ENCODE assay signal across 1 cellular context in the genomic region with DNA sequence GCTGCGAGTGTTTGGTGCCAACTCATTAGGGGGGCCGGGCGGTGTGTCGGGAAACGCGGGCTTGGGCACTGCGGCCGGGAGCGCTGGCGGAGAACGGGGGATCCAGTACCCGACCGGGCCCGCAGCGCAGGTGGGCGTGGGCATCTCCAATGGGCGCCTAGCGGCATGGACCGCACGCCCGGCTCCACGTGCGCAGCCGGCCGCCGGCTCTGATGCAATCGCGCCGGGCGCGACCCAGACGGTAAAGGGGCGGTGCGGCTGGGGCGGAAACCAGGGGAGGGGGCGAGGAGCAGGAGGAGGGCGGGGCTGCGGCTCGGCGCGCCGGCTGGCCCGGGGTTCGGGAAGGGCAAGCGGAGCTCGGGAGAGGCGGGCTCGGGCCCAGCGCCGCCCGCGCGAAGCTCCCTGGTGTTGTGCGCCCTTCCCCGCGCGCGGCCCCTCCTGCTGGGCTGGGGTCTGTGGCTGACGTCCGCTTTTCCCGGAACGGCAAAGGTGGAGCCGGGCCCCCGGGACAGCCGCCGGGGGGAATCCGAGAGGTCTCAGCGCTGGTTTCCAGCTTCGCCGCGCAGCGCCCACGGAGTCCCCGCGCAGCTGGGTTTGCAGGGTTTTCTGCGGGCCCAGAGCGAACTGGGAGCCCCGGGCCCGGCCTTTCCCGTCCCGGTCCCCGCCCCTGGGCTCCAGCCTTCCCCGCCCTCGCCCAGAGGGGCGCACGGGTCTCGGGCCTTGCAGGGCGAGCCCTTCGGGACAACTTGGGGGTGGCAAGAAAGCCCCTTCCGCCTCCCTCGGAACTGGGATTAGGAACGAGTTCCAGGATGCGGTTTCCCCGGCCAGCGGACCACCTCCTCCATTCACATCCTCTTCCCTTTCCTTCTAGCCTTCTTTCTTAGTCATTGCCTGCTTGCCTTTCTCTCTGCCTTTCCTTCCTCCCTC.
TF ChIP-seq lines count a peak whose summit lies in the region.

No MANE protein-coding gene starts in this region.

TF ChIP-seq in HepG2, 621 proteins besides CTCF, POLR2A, EP300 and RAD21 (continued from another document and continues in another):
- TF ChIP-seq XBP1 (CRISPR knock-in tag; IDR thresholded peaks at IDR 0.05) (no peak), ZNF709 (CRISPR knock-in tag; IDR thresholded peaks at IDR 0.05) (peak; percentile 25; the same call in 1 of the 2 replicates), PREB (CRISPR knock-in tag; IDR thresholded peaks at IDR 0.05) (no peak), ZNF253 (CRISPR knock-in tag; IDR thresholded peaks at IDR 0.05; ENCODE audit: borderline replicate concordance) (peak; percentile 79; the same call in 1 of the 2 replicates), ZBTB7A (CRISPR knock-in tag; IDR thresholded peaks at IDR 0.05) (peak; percentile 94), NFYC (CRISPR knock-in tag; IDR thresholded peaks at IDR 0.05) (no peak), TOPORS (CRISPR knock-in tag; IDR thresholded peaks at IDR 0.05) (no peak), ZNF879 (CRISPR knock-in tag; IDR thresholded peaks at IDR 0.05) (no peak), PTBP1 (IDR thresholded peaks at IDR 0.05; ENCODE audit: low read depth, low read length, poor library complexity, severe bottlenecking) (no peak), ZNF891 (CRISPR knock-in tag; IDR thresholded peaks at IDR 0.05) (peak; percentile 91), HOXA3 (CRISPR knock-in tag; IDR thresholded peaks at IDR 0.05) (peak; percentile 94), KIAA2018 (CRISPR knock-in tag; IDR thresholded peaks at IDR 0.05; ENCODE audit: borderline replicate concordance) (peak; percentile 65; the same call in 1 of the 2 replicates), ETV6 (CRISPR knock-in tag; conservative IDR thresholded peaks at IDR 0.05) (no peak; the same call in 1 of the 2 replicates), ZNF512B (CRISPR knock-in tag; IDR thresholded peaks at IDR 0.05; ENCODE audit: borderline replicate concordance) (peak; percentile 83; the same call in 1 of the 2 replicates), ZNF205 (CRISPR knock-in tag; IDR thresholded peaks at IDR 0.05) (peak; percentile 71; the same call in 1 of the 2 replicates), TBP (CRISPR knock-in tag; IDR thresholded peaks at IDR 0.05) (no peak), PHB2 (IDR thresholded peaks at IDR 0.05; ENCODE audit: partially characterized antibody) (no peak), TRAFD1 (CRISPR knock-in tag; IDR thresholded peaks at IDR 0.05; ENCODE audit: borderline replicate concordance) (0 out of 2 replicates have a peak, but pooled peaks have one; percentile 44), ZBTB42 (CRISPR knock-in tag; IDR thresholded peaks at IDR 0.05) (peak; percentile 32; the same call in 1 of the 2 replicates), SP4 (CRISPR knock-in tag; IDR thresholded peaks at IDR 0.05) (peak; percentile 89), ATF1 (CRISPR knock-in tag; IDR thresholded peaks at IDR 0.05) (no peak), GATA4 (IDR thresholded peaks at IDR 0.05; ENCODE audit: borderline replicate concordance, low read depth) (no peak), CCDC6 (CRISPR knock-in tag; IDR thresholded peaks at IDR 0.05) (peak; percentile 99)
- TF ChIP-seq, protein P1, sequence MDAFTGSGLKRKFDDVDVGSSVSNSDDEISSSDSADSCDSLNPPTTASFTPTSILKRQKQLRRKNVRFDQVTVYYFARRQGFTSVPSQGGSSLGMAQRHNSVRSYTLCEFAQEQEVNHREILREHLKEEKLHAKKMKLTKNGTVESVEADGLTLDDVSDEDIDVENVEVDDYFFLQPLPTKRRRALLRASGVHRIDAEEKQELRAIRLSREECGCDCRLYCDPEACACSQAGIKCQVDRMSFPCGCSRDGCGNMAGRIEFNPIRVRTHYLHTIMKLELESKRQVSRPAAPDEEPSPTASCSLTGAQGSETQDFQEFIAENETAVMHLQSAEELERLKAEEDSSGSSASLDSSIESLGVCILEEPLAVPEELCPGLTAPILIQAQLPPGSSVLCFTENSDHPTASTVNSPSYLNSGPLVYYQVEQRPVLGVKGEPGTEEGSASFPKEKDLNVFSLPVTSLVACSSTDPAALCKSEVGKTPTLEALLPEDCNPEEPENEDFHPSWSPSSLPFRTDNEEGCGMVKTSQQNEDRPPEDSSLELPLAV (CRISPR knock-in tag; conservative IDR thresholded peaks at IDR 0.05; ENCODE audit: low read depth), result no peak
- TF ChIP-seq, protein P2, sequence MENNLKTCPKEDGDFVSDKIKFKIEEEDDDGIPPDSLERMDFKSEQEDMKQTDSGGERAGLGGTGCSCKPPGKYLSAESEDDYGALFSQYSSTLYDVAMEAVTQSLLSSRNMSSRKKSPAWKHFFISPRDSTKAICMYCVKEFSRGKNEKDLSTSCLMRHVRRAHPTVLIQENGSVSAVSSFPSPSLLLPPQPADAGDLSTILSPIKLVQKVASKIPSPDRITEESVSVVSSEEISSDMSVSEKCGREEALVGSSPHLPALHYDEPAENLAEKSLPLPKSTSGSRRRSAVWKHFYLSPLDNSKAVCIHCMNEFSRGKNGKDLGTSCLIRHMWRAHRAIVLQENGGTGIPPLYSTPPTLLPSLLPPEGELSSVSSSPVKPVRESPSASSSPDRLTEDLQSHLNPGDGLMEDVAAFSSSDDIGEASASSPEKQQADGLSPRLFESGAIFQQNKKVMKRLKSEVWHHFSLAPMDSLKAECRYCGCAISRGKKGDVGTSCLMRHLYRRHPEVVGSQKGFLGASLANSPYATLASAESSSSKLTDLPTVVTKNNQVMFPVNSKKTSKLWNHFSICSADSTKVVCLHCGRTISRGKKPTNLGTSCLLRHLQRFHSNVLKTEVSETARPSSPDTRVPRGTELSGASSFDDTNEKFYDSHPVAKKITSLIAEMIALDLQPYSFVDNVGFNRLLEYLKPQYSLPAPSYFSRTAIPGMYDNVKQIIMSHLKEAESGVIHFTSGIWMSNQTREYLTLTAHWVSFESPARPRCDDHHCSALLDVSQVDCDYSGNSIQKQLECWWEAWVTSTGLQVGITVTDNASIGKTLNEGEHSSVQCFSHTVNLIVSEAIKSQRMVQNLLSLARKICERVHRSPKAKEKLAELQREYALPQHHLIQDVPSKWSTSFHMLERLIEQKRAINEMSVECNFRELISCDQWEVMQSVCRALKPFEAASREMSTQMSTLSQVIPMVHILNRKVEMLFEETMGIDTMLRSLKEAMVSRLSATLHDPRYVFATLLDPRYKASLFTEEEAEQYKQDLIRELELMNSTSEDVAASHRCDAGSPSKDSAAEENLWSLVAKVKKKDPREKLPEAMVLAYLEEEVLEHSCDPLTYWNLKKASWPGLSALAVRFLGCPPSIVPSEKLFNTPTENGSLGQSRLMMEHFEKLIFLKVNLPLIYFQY (CRISPR knock-in tag; IDR thresholded peaks at IDR 0.05; ENCODE audit: borderline replicate concordance), result peak; percentile 97
- TF ChIP-seq, protein P3, sequence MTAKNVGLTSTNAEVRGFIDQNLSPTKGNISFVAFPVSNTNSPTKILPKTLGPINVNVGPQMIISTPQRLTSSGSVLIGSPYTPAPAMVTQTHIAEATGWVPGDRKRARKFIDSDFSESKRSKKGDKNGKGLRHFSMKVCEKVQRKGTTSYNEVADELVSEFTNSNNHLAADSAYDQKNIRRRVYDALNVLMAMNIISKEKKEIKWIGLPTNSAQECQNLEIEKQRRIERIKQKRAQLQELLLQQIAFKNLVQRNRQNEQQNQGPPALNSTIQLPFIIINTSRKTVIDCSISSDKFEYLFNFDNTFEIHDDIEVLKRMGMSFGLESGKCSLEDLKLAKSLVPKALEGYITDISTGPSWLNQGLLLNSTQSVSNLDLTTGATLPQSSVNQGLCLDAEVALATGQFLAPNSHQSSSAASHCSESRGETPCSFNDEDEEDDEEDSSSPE (CRISPR knock-in tag; IDR thresholded peaks at IDR 0.05), result peak; percentile 80; the same call in 1 of the 2 replicates
